In genomic region chr2:60127191-60127590, GRCh38 we compare ENCODE assay signal across 24 cellular contexts.
DNase-seq lines count a peak whose midpoint lies in the region; ATAC-seq, FAIRE-seq and TF ChIP-seq lines count a peak whose summit lies in the region.
"Had no signal": no experiment of that assay in that cellular context is flagged by ENCODE, and none has a peak within 500 bp of the region (broad histone marks: within the 10 kb centered on the region; RNA-seq: fewer than 3 reads in every experiment).

No MANE protein-coding gene starts in this region.

- H3K27ac Mint-ChIP-seq in nephron progenitor cell: peak overlapping the region; percentile 72
- H3K27ac Mint-ChIP-seq: CD4-positive, alpha-beta memory T cell; CD4-positive, CD25-positive, alpha-beta regulatory T cell; CD8-positive, alpha-beta memory T cell had no signal

- H2AK9ac ChIP-seq in IMR-90 (replicated peaks; ENCODE audit: low read depth, low read length, poor library complexity): no peak overlapping the region

- H3K36me3 ChIP-seq in DND-41 (ENCODE audit: insufficient read depth, low read length) (no peaks in the 10 kb centered on the region), IMR-90 (ENCODE audit: control insufficient read depth, insufficient read depth, low read length) (no peaks in the 10 kb centered on the region)
- H3K36me3 ChIP-seq: BE2C, BLaER1 had no signal

- dilution Hi-C loops in IMR-90 (cut with HindIII; ENCODE audit: low sequenced_read_pairs, unreplicated experiment): no loop called here

- H3K27ac ChIP-seq in DND-41 (ENCODE audit: low read length) (peak overlapping the region; percentile 70; the same call in 1 of the 2 replicates), IMR-90 (ENCODE audit: insufficient read depth, low read length) (no peak overlapping the region)
- H3K27ac ChIP-seq: BLaER1 had no signal

- H3K9me3 Mint-ChIP-seq in nephron progenitor cell: peaks cover 75% of the 10 kb centered on the region

- H3K9ac ChIP-seq in DND-41 (ENCODE audit: low read depth, low read length) (no peak overlapping the region), IMR-90 (ENCODE audit: low read depth, low read length) (no peak overlapping the region)
- H3K9ac ChIP-seq: BLaER1 had no signal

- H3K4me2 ChIP-seq in DND-41 (ENCODE audit: insufficient read depth, low read length) (no peak overlapping the region), IMR-90 (ENCODE audit: low read depth, low read length) (no peak overlapping the region)
- H3K4me2 ChIP-seq: BLaER1 had no signal

- no CpG with 5 or more reads among the region's 2 CpGs for WGBS in IMR-90 (ENCODE audit: extremely low coverage in 2 of 2, insufficient read length in 1 of 2), 2 experiments

- H3K79me1 ChIP-seq in IMR-90 (ENCODE audit: low read depth in 1 of 2, low read length in 2 of 2): no peaks in the 10 kb centered on the region

- H3K9me3 ChIP-seq in DND-41 (ENCODE audit: insufficient read depth, low read length, severe bottlenecking) (peaks cover 10% of the 10 kb centered on the region), IMR-90 (ENCODE audit: control insufficient read depth, insufficient read depth, low read length) (no peaks in the 10 kb centered on the region)
- H3K9me3 ChIP-seq: BE2C had no signal

- H2BK15ac ChIP-seq in IMR-90 (ENCODE audit: low read depth, low read length): no peak overlapping the region

- CTCF ChIA-PET in IMR-90 (lab: Yijun Ruan, JAX): interaction anchor here (0.7 kb wide), 1 partner anchor 14 kb away, joined by 3 read pairs; no protein-coding TSS in a partner anchor

- in situ Hi-C loops in IMR-90 (cut with MboI; ENCODE audit: low sequenced_read_pairs): no loop called here

- H2BK20ac ChIP-seq in IMR-90 (ENCODE audit: low read depth, low read length): no peak overlapping the region

- H3K36me3 Mint-ChIP-seq in nephron progenitor cell (ENCODE audit: low read depth): peaks cover 22% of the 10 kb centered on the region
- H3K36me3 Mint-ChIP-seq: CD14-positive monocyte; CD4-positive, alpha-beta memory T cell; CD4-positive, CD25-positive, alpha-beta regulatory T cell; CD8-positive, alpha-beta memory T cell had no signal

- H3K23ac ChIP-seq in IMR-90 (ENCODE audit: low read depth, low read length): no peak overlapping the region

- no peak overlapping the region for H4K5ac ChIP-seq in IMR-90 (ENCODE audit: low read depth, low read length)

- no peak for DNase-seq in DND-41
- DNase-seq in IMR-90: no peak
- no peak for DNase-seq in nephron progenitor cell
- DNase-seq in GM12892 (ENCODE audit: insufficient read length): no peak
- DNase-seq: 8988T; ACHN; BE2C; C1 segment of cervical spinal cord; CD4-positive, alpha-beta memory T cell; CD4-positive, CD25-positive, alpha-beta regulatory T cell; CD8-positive, alpha-beta memory T cell; COR-L47; DMS 273 treated with DMSO at 0.1 percent for 48 hours; DMS153; DMS53; DMS79; GF-D8 had no signal

- POLR2A ChIA-PET in IMR-90 (lab: Charles Lee; ENCODE audit: unreplicated experiment): no interaction called here

- H4K8ac ChIP-seq in IMR-90 (ENCODE audit: low read depth in 2 of 2, low read length in 2 of 2): no peak overlapping the region

- no peaks in the 10 kb centered on the region for H3K79me2 ChIP-seq in DND-41 (ENCODE audit: insufficient read depth, low read length)

- FAIRE-seq in GM12892 (lab: Jason Lieb, UNC): no peak
- FAIRE-seq: A204.1, G401.6, GM12891, GM18507 had no signal

- H4K91ac ChIP-seq in IMR-90 (ENCODE audit: insufficient read depth, low read depth, low read length): no peak overlapping the region

- intact Hi-C loops in IMR-90 (cut with micrococcal nuclease): no loop called here

- no peak for TF ChIP-seq RAD21 in IMR-90 (IDR thresholded peaks at IDR 0.05; ENCODE audit: low read length)

- peaks cover 2% of the 10 kb centered on the region for H3K27me3 Mint-ChIP-seq in nephron progenitor cell (ENCODE audit: low read depth, poor library complexity)
- H3K27me3 Mint-ChIP-seq: CD4-positive, alpha-beta memory T cell; CD4-positive, CD25-positive, alpha-beta regulatory T cell; CD8-positive, alpha-beta memory T cell had no signal

- no peak overlapping the region for H2AK5ac ChIP-seq in IMR-90 (ENCODE audit: low read depth, low read length)

- no peak overlapping the region for H2BK5ac ChIP-seq in IMR-90 (ENCODE audit: low read depth, low read length, poor library complexity, severe bottlenecking)

- no peak overlapping the region for H3K14ac ChIP-seq in IMR-90 (replicated peaks; ENCODE audit: low read depth, low read length)

- no peaks in the 10 kb centered on the region for H3K9me1 ChIP-seq in IMR-90 (ENCODE audit: insufficient read depth, low read length)

- TF ChIP-seq CTCF in DND-41 (IDR thresholded peaks at IDR 0.05; ENCODE audit: borderline replicate concordance, extremely low read depth, low read length, poor library complexity, severe bottlenecking) (no peak), IMR-90 (conservative IDR thresholded peaks at IDR 0.05; ENCODE audit: low read depth, low read length) (no peak), nephron progenitor cell (IDR thresholded peaks at IDR 0.05) (no peak)

- no peak overlapping the region for H3K4ac ChIP-seq in IMR-90 (ENCODE audit: low read depth, low read length)

- no peak for ATAC-seq in DND-41 (ENCODE audit: insufficient read depth, low read depth)
- ATAC-seq in IMR-90 (ENCODE audit: low read depth): no peak
- ATAC-seq in HG02798 (IDR thresholded peaks at IDR 0.05; ENCODE audit: poor library complexity, unreplicated experiment): no peak

- no peak overlapping the region for H3K56ac ChIP-seq in IMR-90 (ENCODE audit: extremely low read depth, insufficient read depth, low read length)

- H3K4me3 Mint-ChIP-seq in nephron progenitor cell: no peak overlapping the region
- H3K4me3 Mint-ChIP-seq: CD14-positive monocyte; CD4-positive, alpha-beta memory T cell; CD4-positive, CD25-positive, alpha-beta regulatory T cell; CD8-positive, alpha-beta memory T cell had no signal

- H2AFZ ChIP-seq in DND-41 (ENCODE audit: low read depth, low read length): no peak overlapping the region
- no peak overlapping the region for H2AFZ ChIP-seq in IMR-90 (replicated peaks; ENCODE audit: low read length, poor library complexity)

- H3K4me3 ChIP-seq in DND-41 (ENCODE audit: low read depth in 1 of 2, low read length in 2 of 2) (no peak overlapping the region), IMR-90 (ENCODE audit: insufficient read depth, low read depth, low read length) (no peak overlapping the region)
- H3K4me3 ChIP-seq: BLaER1 had no signal

- BruUV-seq in IMR-90 (replicated peaks; lab: Mats Ljungman, UMichigan): no TSS peak

- no peak overlapping the region for H3K18ac ChIP-seq in IMR-90 (ENCODE audit: low read depth, low read length)

- H3K4me1 Mint-ChIP-seq in nephron progenitor cell: peaks cover 29% of the 10 kb centered on the region
- H3K4me1 Mint-ChIP-seq: CD14-positive monocyte; CD4-positive, alpha-beta memory T cell; CD4-positive, CD25-positive, alpha-beta regulatory T cell; CD8-positive, alpha-beta memory T cell had no signal

- no peaks in the 10 kb centered on the region for H3K27me3 ChIP-seq in DND-41 (ENCODE audit: insufficient read depth, low read length, poor library complexity)
- H3K27me3 ChIP-seq in IMR-90 (ENCODE audit: control insufficient read depth, insufficient read depth, low read length): no peaks in the 10 kb centered on the region
- H3K27me3 ChIP-seq: BE2C, BLaER1 had no signal

- peaks cover 32% of the 10 kb centered on the region for H3K4me1 ChIP-seq in DND-41 (ENCODE audit: insufficient read depth, low read length)
- H3K4me1 ChIP-seq in IMR-90 (ENCODE audit: control insufficient read depth, insufficient read depth, low read length): no peaks in the 10 kb centered on the region
- H3K4me1 ChIP-seq: BE2C, BLaER1 had no signal

- no peak overlapping the region for H2BK120ac ChIP-seq in IMR-90 (ENCODE audit: low read depth, low read length)

- TF ChIP-seq POLR2A in IMR-90 (IDR thresholded peaks at IDR 0.05; ENCODE audit: low read depth, low read length) (no peak), GM12892 (IDR thresholded peaks at IDR 0.05; ENCODE audit: low read depth, low read length) (no peak)

- H4K20me1 ChIP-seq in DND-41 (ENCODE audit: insufficient read depth, low read length) (no peaks in the 10 kb centered on the region), IMR-90 (ENCODE audit: insufficient read depth, low read length) (no peaks in the 10 kb centered on the region)
- H4K20me1 ChIP-seq: BLaER1 had no signal

TF ChIP-seq in IMR-90, 13 proteins besides CTCF, POLR2A, EP300 and RAD21:
- TF ChIP-seq ELK1 (IDR thresholded peaks at IDR 0.05; ENCODE audit: borderline replicate concordance, low read depth, low read length) (no peak), CEBPB (IDR thresholded peaks at IDR 0.05; ENCODE audit: low read depth, low read length) (peak; percentile 17; the same call in 1 of the 2 replicates), SMC3 (IDR thresholded peaks at IDR 0.05; ENCODE audit: low read depth, low read length) (no peak), MXI1 (IDR thresholded peaks at IDR 0.05; ENCODE audit: borderline replicate concordance, low read depth, low read length) (no peak), MAZ (IDR thresholded peaks at IDR 0.05; ENCODE audit: borderline replicate concordance, low read depth, low read length) (no peak), RFX5 (IDR thresholded peaks at IDR 0.05; ENCODE audit: low read depth, low read length) (no peak), FOS (IDR thresholded peaks at IDR 0.05; ENCODE audit: low read depth, low read length) (no peak)
